ENCODE assay signal across 10 cellular contexts in genomic region chr12:105706321-105706972, GRCh38.
A peak's percentile ranks its signal among the peaks of the same experiment; 100 is the strongest.
DNase-seq lines count a peak whose midpoint lies in the region; ATAC-seq and TF ChIP-seq lines count a peak whose summit lies in the region.
"Had no signal": no experiment of that assay in that cellular context is flagged by ENCODE, and none has a peak within 500 bp of the region (broad histone marks: within the 10 kb centered on the region; RNA-seq: fewer than 3 reads in every experiment).

No MANE protein-coding gene starts in this region.

- H3K27me3 Mint-ChIP-seq in neural crest cell (ENCODE audit: low read depth) = no peaks in the 10 kb centered on the region

- peak overlapping the region; percentile 28 for H3K4me3 Mint-ChIP-seq in neural crest cell

- no peaks in the 10 kb centered on the region for H3K9me3 Mint-ChIP-seq in neural crest cell

- peak; percentile 46 for DNase-seq in ELR (ENCODE audit: low read depth)
- DNase-seq in NCI-H2196 treated with DMSO at 0.1 percent for 48 hours (lab: John Stamatoyannopoulos, UW; ENCODE audit: unreplicated experiment) = peak; percentile 93
- DNase-seq in dedifferentiated amniotic fluid mesenchymal stem cell (ENCODE audit: extremely low spot score) = peak; percentile 55
- DNase-seq in neural crest cell (ENCODE audit: low read depth, low spot score) = no peak
- no peak for DNase-seq in T-helper 1 cell
- DNase-seq in AML-193 (lab: John Stamatoyannopoulos, UW) = no peak
- DNase-seq in OCI-M2 (lab: John Stamatoyannopoulos, UW; ENCODE audit: unreplicated experiment) = no peak
- DNase-seq: activated gamma-delta T cell treated with Interleukin-2 at 50 U/mL for 16 hours, spleen had no signal

- TF ChIP-seq CTCF in neural crest cell (conservative IDR thresholded peaks at IDR 0.05) = no peak

- peaks cover 37% of the 10 kb centered on the region for H3K4me1 Mint-ChIP-seq in neural crest cell

- H3K27ac Mint-ChIP-seq in neural crest cell (ENCODE audit: unreplicated experiment) = peak overlapping the region; percentile 85

- no peak for ATAC-seq in HG02623 (IDR thresholded peaks at IDR 0.05; ENCODE audit: unreplicated experiment)

- H3K36me3 Mint-ChIP-seq in neural crest cell (ENCODE audit: low read depth) = no peaks in the 10 kb centered on the region

Comparison
In these comparisons a context has a peak if more than half of its experiments do, and no peak if none do; other contexts are left out.
1. DNase-seq: peak in ELR (single experiment), NCI-H2196 treated with DMSO at 0.1 percent for 48 hours (single experiment) and dedifferentiated amniotic fluid mesenchymal stem cell (single experiment); none in neural crest cell (single experiment), T-helper 1 cell (0 of 5), AML-193 (0 of 2) and OCI-M2 (single experiment).